7 cellular contexts compared by ENCODE assay signal in genomic region chrX:153723351-153724251, GRCh38. TPM values are rescaled to one million over a fixed set of nuclear protein-coding genes. Genes with fewer than 3 reads are reported as not detected.
DNase-seq lines count a peak whose midpoint lies in the region; ATAC-seq and TF ChIP-seq lines count a peak whose summit lies in the region.

No MANE protein-coding gene starts in this region.

- H3K4me1 ChIP-seq in MM.1S (ENCODE audit: low read length), result peaks cover 17% of the 10 kb centered on the region
- peaks cover 40 to 42% of the 10 kb centered on the region in 2 donors for H3K4me1 ChIP-seq in mucosa of rectum (ENCODE audit: control insufficient read depth in 2 of 2, insufficient read depth in 2 of 2, low read length in 2 of 2)
- H3K4me1 ChIP-seq in suprapubic skin, result peaks cover 62% of the 10 kb centered on the region

- no peaks in the 10 kb centered on the region for H3K9me3 ChIP-seq in MM.1S (replicated peaks; ENCODE audit: insufficient read depth, low read length)
- no peaks in the 10 kb centered on the region for H3K9me3 ChIP-seq in mucosa of rectum (ENCODE audit: control insufficient read depth in 2 of 2, low read length in 2 of 2)
- H3K9me3 ChIP-seq in suprapubic skin, result no peaks in the 10 kb centered on the region

- H3K4me3 ChIP-seq in MM.1S (ENCODE audit: low read length) (peak overlapping the region; percentile 69), mucosa of rectum (ENCODE audit: low read length in 2 of 2) (peak overlapping the region; percentile 66 to 74), suprapubic skin (peak overlapping the region; percentile 73)

- ATAC-seq in WTC11, result peak; percentile 7

- peak overlapping the region; percentile 77 for H3K4me3 Mint-ChIP-seq in WTC11

- no peaks in the 10 kb centered on the region for H3K9me3 Mint-ChIP-seq in WTC11

- CTCF ChIA-PET in HEK293T (lab: Yijun Ruan, JAX), result no interaction called here
- CTCF ChIA-PET in WTC11 (lab: Charles Lee), result interaction anchor here (0.6 to 1.5 kb wide), 3 partner anchors 14 to 55 kb away, joined by 3 to 4 read pairs (median 3); no protein-coding TSS in a partner anchor

- H3K4me1 Mint-ChIP-seq in WTC11, result peaks cover 18% of the 10 kb centered on the region

- H3K79me2 ChIP-seq in MM.1S (ENCODE audit: low read length), result peaks cover 45% of the 10 kb centered on the region

- H3K36me3 ChIP-seq in MM.1S (replicated peaks; ENCODE audit: insufficient read depth, low read length) (0 out of 2 replicates have a peak, but pooled peaks cover 2% of the 10 kb centered on the region), mucosa of rectum (ENCODE audit: control insufficient read depth in 2 of 2, insufficient read depth in 2 of 2, low read length in 2 of 2) (peaks cover 11 to 16% of the 10 kb centered on the region in 2 donors), suprapubic skin (peaks cover 17% of the 10 kb centered on the region)

- WGBS in suprapubic skin, result 34% methylated on average over 21 of the region's 78 CpGs

- peak overlapping the region; percentile 53 for H3K9ac ChIP-seq in MM.1S (ENCODE audit: low read length)
- H3K9ac ChIP-seq in mucosa of rectum (ENCODE audit: low read depth in 1 of 2, low read length in 2 of 2), result peak overlapping the region; percentile 77 to 79

- DNase-seq in GM13976 (ENCODE audit: low spot score) (peak; percentile 70), HEK293T (ENCODE audit: extremely low spot score) (peak; percentile 51), MM.1S (peak; percentile 54), WTC11 (ENCODE audit: low spot score) (peak; percentile 38), suprapubic skin (ENCODE audit: low spot score in 2 of 2) (no peak)
- DNase-seq in effector CD8-positive, alpha-beta T cell (lab: John Stamatoyannopoulos, UW), result peak; percentile 64

- H3K27ac ChIP-seq in MM.1S (ENCODE audit: low read length), result peak overlapping the region; percentile 59; the same call in 1 of the 2 replicates
- H3K27ac ChIP-seq in mucosa of rectum (ENCODE audit: low read depth in 2 of 2, low read length in 2 of 2), result peak overlapping the region; percentile 87 to 92
- peak overlapping the region; percentile 92 for H3K27ac ChIP-seq in suprapubic skin

- no peaks in the 10 kb centered on the region for H4K20me1 ChIP-seq in MM.1S (ENCODE audit: insufficient read depth, low read length)

- no peaks in the 10 kb centered on the region for H3K9me2 ChIP-seq in MM.1S (replicated peaks; ENCODE audit: insufficient read depth, low read length)

- TF ChIP-seq POLR2A in suprapubic skin (IDR thresholded peaks at IDR 0.05), result no peak

- H3K27me3 ChIP-seq in MM.1S (replicated peaks; ENCODE audit: insufficient read depth, low read length), result no peaks in the 10 kb centered on the region
- no peaks in the 10 kb centered on the region for H3K27me3 ChIP-seq in mucosa of rectum (ENCODE audit: control insufficient read depth in 2 of 2, insufficient read depth in 2 of 2, low read length in 2 of 2)
- H3K27me3 ChIP-seq in suprapubic skin, result no peaks in the 10 kb centered on the region

- peak overlapping the region; percentile 92 for H3K4me2 ChIP-seq in MM.1S (ENCODE audit: low read depth, low read length)

- peak; percentile 40 for TF ChIP-seq CTCF in GM13976 (IDR thresholded peaks at IDR 0.05; ENCODE audit: borderline replicate concordance, control extremely low read depth, extremely low read depth, insufficient read depth, missing control alignments)
- peak; percentile 40; the same call in 1 of the 2 replicates for TF ChIP-seq CTCF in MM.1S (IDR thresholded peaks at IDR 0.05; ENCODE audit: low read length)
- TF ChIP-seq CTCF in WTC11 (IDR thresholded peaks at IDR 0.05), result no peak
- no peak for TF ChIP-seq CTCF in suprapubic skin (IDR thresholded peaks at IDR 0.05)

- no peak for TF ChIP-seq EP300 in suprapubic skin (IDR thresholded peaks at IDR 0.05)

- in situ Hi-C loops in GM13976 (cut with MboI; ENCODE audit: low sequenced_read_pairs, unreplicated experiment), result no loop called here

- H2AFZ ChIP-seq in MM.1S (ENCODE audit: low read length), result 0 out of 2 replicates have a peak overlapping the region, but pooled peaks have one; percentile 31

- no peaks in the 10 kb centered on the region for H3F3A ChIP-seq in MM.1S (ENCODE audit: insufficient read depth, low read length)

- H3K27me3 Mint-ChIP-seq in WTC11 (ENCODE audit: low read depth), result no peaks in the 10 kb centered on the region

- POLR2A ChIA-PET in HEK293T (lab: Yijun Ruan, JAX) (interaction anchor here (1.4 kb wide), 1 partner anchor 10 kb away, joined by 5 read pairs; no protein-coding TSS in a partner anchor), WTC11 (lab: Charles Lee) (interaction anchor here (0.6 kb wide), 1 partner anchor 793 kb away, joined by 5 read pairs; no protein-coding TSS in a partner anchor)

- H3K27ac Mint-ChIP-seq in WTC11, result 0 out of 2 replicates have a peak overlapping the region, but pooled peaks have one; percentile 11

- H3K36me3 Mint-ChIP-seq in WTC11, result peaks cover 27% of the 10 kb centered on the region

TF ChIP-seq in HEK293T, 16 proteins besides CTCF, POLR2A, EP300 and RAD21:
- peak; percentile 66 for TF ChIP-seq L3MBTL2 (conservative IDR thresholded peaks at IDR 0.05)
- TF ChIP-seq SUZ12 (IDR thresholded peaks at IDR 0.05), result no peak

TF ChIP-seq in WTC11, 78 proteins besides CTCF, POLR2A, EP300 and RAD21:
- TF ChIP-seq FOXK1 (CRISPR knock-in tag; IDR thresholded peaks at IDR 0.05) (0 out of 2 replicates have a peak, but pooled peaks have one; percentile 26), TP53 (CRISPR knock-in tag; IDR thresholded peaks at IDR 0.05) (no peak), GABPB1 (CRISPR knock-in tag; IDR thresholded peaks at IDR 0.05) (peak; percentile 40; the same call in 1 of the 2 replicates)

RNA-seq across cellular contexts. Expression of gene BCAP31, which starts 0.6 kb away (rescaled TPM):
- 142 to 150 TPM (median 144 TPM) in 3 replicates for total RNA-seq in WTC11 (2021)
- 100 to 1,000 TPM; 112 to 170 (median 167) TPM for total RNA-seq in suprapubic skin

RNA-seq across cellular contexts. Expression of gene ABCD1, which starts 1.1 kb away (rescaled TPM):
- total RNA-seq in WTC11 (2021) (9.1 to 10.4 TPM (median 9.5 TPM) in 3 replicates), suprapubic skin (1 to 10 TPM; 5.9 to 9.4 (median 7.4) TPM)

RNA-seq across cellular contexts. Expression of gene SLC6A8, which starts 35.9 kb away (rescaled TPM):
- 102 to 112 TPM (median 110 TPM) in 3 replicates for total RNA-seq in WTC11 (2021)
- 10 to 100 TPM; 26.1 to 74.1 (median 45.2) TPM for total RNA-seq in suprapubic skin

RNA-seq across cellular contexts. Expression of gene PLXNB3, which starts 40.4 kb away (rescaled TPM):
- total RNA-seq in WTC11 (2021) (2.5 to 4.2 TPM (median 2.9 TPM) in 3 replicates), suprapubic skin (10 to 100 TPM; 13.5 to 23.9 (median 19.8) TPM)

RNA-seq across cellular contexts. Expression of gene PNCK, which starts 50.0 kb away (rescaled TPM):
- total RNA-seq in WTC11 (2021) (8.6 to 14.3 TPM (median 12.1 TPM) in 3 replicates), suprapubic skin (1 to 10 TPM; 1.2 to 1.8 (median 1.4) TPM)

Comparison
In these comparisons a context has a peak if more than half of its experiments do, and no peak if none do; other contexts are left out.
1. DNase-seq: peak in GM13976 (single experiment), HEK293T (single experiment), MM.1S (single experiment), WTC11 (single experiment) and effector CD8-positive, alpha-beta T cell (single experiment); none in suprapubic skin (0 of 2).
2. CTCF ChIP-seq: peak in GM13976 (single experiment) and MM.1S (single experiment); none in WTC11 (single experiment) and suprapubic skin (0 of 2).
3. Peak in every context shown above with its lines, with median percentiles within 50 percentile points of each other: H3K27ac ChIP-seq and H3K4me3 ChIP-seq.